Comparison of ENCODE assay signal across 32 cellular contexts in genomic region chr4:89664521-89664920, GRCh38.
"Had no signal": no experiment of that assay in that cellular context is flagged by ENCODE, and none has a peak within 500 bp of the region (broad histone marks: within the 10 kb centered on the region; RNA-seq: fewer than 3 reads in every experiment).

No MANE protein-coding gene starts in this region.

- H3K27ac ChIP-seq: brain microvascular endothelial cell, cardiac muscle cell, colonic mucosa, esophagus squamous epithelium, WERI-Rb-1 had no signal

- H3K4me1 ChIP-seq: colonic mucosa had no signal

- H3K27ac Mint-ChIP-seq: activated B cell treated with CpG ODN at 0.5 μM for 24 hours; activated CD8-positive, alpha-beta T cell treated with anti-CD3 and anti-CD28 coated beads for 36 hours; activated naive CD8-positive, alpha-beta T cell; activated T-helper 17 cell treated with anti-CD3 and anti-CD28 coated beads, Interleukin-2, amount 50 U/mL, for 72 hours; T-cell; T-helper 1 cell treated with Interleukin-12 subunit alpha and Interleukin-12 subunit beta and Interleukin-4 antibody, amounts not matched to agents 30 μg/mL and 1 μg/mL, for 36 hours had no signal

- H3K4me3 ChIP-seq: cardiac muscle cell, colonic mucosa, esophagus squamous epithelium had no signal

- DNase-seq: activated B cell treated with CpG ODN at 0.5 μM for 24 hours; activated CD4-positive, alpha-beta T cell treated with anti-CD3 and anti-CD28 coated beads for 48 hours; activated CD4-positive, alpha-beta T cell treated with anti-CD3 and anti-CD28 coated beads, Interleukin-2, amount 50 U/mL, for 1 hour; activated CD4-positive, alpha-beta T cell treated with anti-CD3 and anti-CD28 coated beads, Interleukin-2, amount 50 U/mL, for 48 hours; activated CD8-positive, alpha-beta memory T cell treated with anti-CD3 and anti-CD28 coated beads for 24 hours; activated CD8-positive, alpha-beta T cell treated with anti-CD3 and anti-CD28 coated beads for 36 hours; activated effector memory CD4-positive, alpha-beta T cell treated with Interleukin-2 at 50 U/mL for 16 hours; activated gamma-delta T cell treated with Interleukin-2 at 50 U/mL for 16 hours; activated naive CD4-positive, alpha-beta T cell treated with anti-CD3 and anti-CD28 coated beads, Interleukin-2, amount 50 U/mL, for 16 hours; activated naive CD4-positive, alpha-beta T cell treated with Interleukin-2 at 50 U/mL for 16 hours; activated T-cell treated with anti-CD3 and anti-CD28 coated beads, Interleukin-2, amount 50 U/mL, for 4 hours; amniotic stem cell; anterior cingulate cortex; brain microvascular endothelial cell; central memory CD4-positive, alpha-beta T cell; cerebellar nuclear complex; colonic mucosa; effector CD8-positive, alpha-beta T cell; esophagus squamous epithelium; head of caudate nucleus; T-cell; T1000; WERI-Rb-1 had no signal

- ATAC-seq: activated CD4-positive, CD25-positive, alpha-beta regulatory T cell treated with anti-CD3 and anti-CD28 coated beads, Interleukin-2, amount 50 U/mL, for 24 hours; activated CD8-positive, alpha-beta T cell treated with anti-CD3 and anti-CD28 coated beads for 36 hours; activated T-cell treated with anti-CD3 and anti-CD28 coated beads, Interleukin-2, amount 50 U/mL, for 4 hours; activated T-helper 17 cell treated with anti-CD3 and anti-CD28 coated beads, Interleukin-2, amount 50 U/mL, for 72 hours; T-cell had no signal

- H3K27me3 ChIP-seq: brain microvascular endothelial cell, cardiac muscle cell, colonic mucosa, esophagus squamous epithelium had no signal

- H3K4me3 Mint-ChIP-seq: activated B cell treated with CpG ODN at 0.5 μM for 24 hours; activated CD8-positive, alpha-beta T cell treated with anti-CD3 and anti-CD28 coated beads for 36 hours; activated naive CD8-positive, alpha-beta T cell; activated T-cell treated with anti-CD3 and anti-CD28 coated beads, Interleukin-2, amount 50 U/mL, for 4 hours; activated T-helper 17 cell treated with anti-CD3 and anti-CD28 coated beads, Interleukin-2, amount 50 U/mL, for 72 hours; T-cell; T-helper 1 cell treated with Interleukin-12 subunit alpha and Interleukin-12 subunit beta and Interleukin-4 antibody, amounts not matched to agents 30 μg/mL and 1 μg/mL, for 36 hours had no signal

- H3K36me3 ChIP-seq: brain microvascular endothelial cell, cardiac muscle cell, colonic mucosa, esophagus squamous epithelium, WERI-Rb-1 had no signal

- H3K9me3 Mint-ChIP-seq: activated B cell treated with CpG ODN at 0.5 μM for 24 hours; activated CD8-positive, alpha-beta T cell treated with anti-CD3 and anti-CD28 coated beads for 36 hours; activated T-cell treated with anti-CD3 and anti-CD28 coated beads, Interleukin-2, amount 50 U/mL, for 4 hours; activated T-helper 17 cell treated with anti-CD3 and anti-CD28 coated beads, Interleukin-2, amount 50 U/mL, for 72 hours; T-cell; T-helper 1 cell treated with Interleukin-12 subunit alpha and Interleukin-12 subunit beta and Interleukin-4 antibody, amounts not matched to agents 30 μg/mL and 1 μg/mL, for 36 hours had no signal

- H3K36me3 Mint-ChIP-seq: activated naive CD8-positive, alpha-beta T cell; T-cell had no signal

- H3K27me3 Mint-ChIP-seq: activated B cell treated with CpG ODN at 0.5 μM for 24 hours had no signal

- H3K4me1 Mint-ChIP-seq: activated B cell treated with CpG ODN at 0.5 μM for 24 hours; activated T-helper 17 cell treated with anti-CD3 and anti-CD28 coated beads, Interleukin-2, amount 50 U/mL, for 72 hours; T-cell had no signal

- H3K9me3 ChIP-seq: colonic mucosa, esophagus squamous epithelium had no signal

- FAIRE-seq: astrocyte, endometrium, endothelial cell of umbilical vein, frontal cortex had no signal
